In genomic region chr3:127751782-127752181, GRCh38 we compare ENCODE assay signal across 14 cellular contexts.
"Had no signal": no experiment of that assay in that cellular context is flagged by ENCODE, and none has a peak within 500 bp of the region (broad histone marks: within the 10 kb centered on the region; RNA-seq: fewer than 3 reads in every experiment).

No MANE protein-coding gene starts in this region.

- H2AFZ ChIP-seq: hepatocyte, neural progenitor cell had no signal

- H3K79me2 ChIP-seq: hepatocyte had no signal

- H3K9ac ChIP-seq: neural progenitor cell had no signal

- H3K36me3 ChIP-seq: brain microvascular endothelial cell, lower lobe of right lung, neural progenitor cell, ovary, thyroid gland, uterus had no signal

- H3K4me3 ChIP-seq: hepatocyte, lower lobe of right lung, neural progenitor cell, ovary, thyroid gland, uterus had no signal

- H3K4me1 ChIP-seq: neural progenitor cell had no signal

- DNase-seq: activated CD4-positive, alpha-beta T cell treated with anti-CD3 and anti-CD28 coated beads, Interleukin-2, amount 50 U/mL, for 1 hour; activated gamma-delta T cell treated with Interleukin-2 at 50 U/mL for 16 hours; activated naive CD8-positive, alpha-beta T cell treated with anti-CD3 and anti-CD28 coated beads for 36 hours; activated T-cell treated with anti-CD3 and anti-CD28 coated beads, Interleukin-2, amount 50 U/mL, for 1 hour; brain microvascular endothelial cell; cerebellar nuclear complex; effector memory CD8-positive, alpha-beta T cell; lower lobe of right lung; midbrain; ovary; thyroid gland; uterus had no signal

- H3K4me2 ChIP-seq: hepatocyte, neural progenitor cell had no signal

- H3K9me3 ChIP-seq: lower lobe of right lung, ovary, thyroid gland, uterus had no signal

- ATAC-seq: effector memory CD8-positive, alpha-beta T cell; lower lobe of right lung had no signal

- H3K27ac ChIP-seq: brain microvascular endothelial cell, hepatocyte, lower lobe of right lung, neural progenitor cell, ovary, thyroid gland, uterus had no signal

- H3K27me3 ChIP-seq: brain microvascular endothelial cell, hepatocyte, neural progenitor cell, ovary, thyroid gland, uterus had no signal
